ENCODE assay signal across 8 cellular contexts in genomic region chr2:33033524-33034150, GRCh38.
DNase-seq lines count a peak whose midpoint lies in the region; ATAC-seq and TF ChIP-seq lines count a peak whose summit lies in the region.

No MANE protein-coding gene starts in this region.

- no peaks in the 10 kb centered on the region for H3K27me3 ChIP-seq in right lobe of liver

- TF ChIP-seq CTCF in right lobe of liver (IDR thresholded peaks at IDR 0.05): peak; percentile 67 to 76 (median 68)

- in situ Hi-C loops in T47D (cut with HindIII; ENCODE audit: low pct_unique_long_range_greater_than_20kb, low sequenced_read_pairs): no loop called here

- TF ChIP-seq POLR2A in right lobe of liver (IDR thresholded peaks at IDR 0.05): no peak

- no peaks in the 10 kb centered on the region for H3K36me3 ChIP-seq in right lobe of liver

- peak; percentile 89 to 91 (median 90) for ATAC-seq in right lobe of liver
- ATAC-seq in GM19035 (IDR thresholded peaks at IDR 0.05; ENCODE audit: unreplicated experiment): no peak
- no peak for ATAC-seq in HG03460 (IDR thresholded peaks at IDR 0.05; ENCODE audit: unreplicated experiment)

- no peak overlapping the region for H3K4me3 ChIP-seq in right lobe of liver

- intact Hi-C loops in right lobe of liver (cut with DNase I): no loop called here

- peaks cover 0 to 1% (median 0%) of the 10 kb centered on the region in 4 donors for H3K4me1 ChIP-seq in right lobe of liver

- no peaks in the 10 kb centered on the region for H3K9me3 ChIP-seq in right lobe of liver

- peak; percentile 86 for DNase-seq in DMS 273 treated with DMSO at 0.1 percent for 48 hours (lab: John Stamatoyannopoulos, UW)
- peak; percentile 62 for DNase-seq in NCI-H187 treated with DMSO at 0.1 percent for 48 hours (lab: John Stamatoyannopoulos, UW)
- DNase-seq in T47D (ENCODE audit: low read depth in 1 of 2, low spot score in 1 of 2): peak; percentile 5 to 43
- no peak for DNase-seq in right lobe of liver
- no peak for DNase-seq in DMS153 (lab: John Stamatoyannopoulos, UW)
- DNase-seq in NCI-H1436 treated with DMSO at 0.1 percent for 48 hours (lab: John Stamatoyannopoulos, UW): no peak

- H3K27ac ChIP-seq in right lobe of liver: no peak overlapping the region

- 58% methylated on average over 7 of the region's 8 CpGs for WGBS in right lobe of liver (ENCODE audit: insufficient coverage, low coverage, low lambda C conversion rate, missing lambda C conversion rate)

Comparison
In these comparisons a context has a peak if more than half of its experiments do, and no peak if none do; other contexts are left out.
1. DNase-seq: peak in DMS 273 treated with DMSO at 0.1 percent for 48 hours (single experiment), NCI-H187 treated with DMSO at 0.1 percent for 48 hours (single experiment) and T47D (2 of 2); none in right lobe of liver (0 of 3), DMS153 (single experiment) and NCI-H1436 treated with DMSO at 0.1 percent for 48 hours (single experiment).
2. ATAC-seq: peak in right lobe of liver (4 of 4); none in GM19035 (single experiment) and HG03460 (single experiment).